ENCODE assay signal across 8 cellular contexts in the genomic region with DNA sequence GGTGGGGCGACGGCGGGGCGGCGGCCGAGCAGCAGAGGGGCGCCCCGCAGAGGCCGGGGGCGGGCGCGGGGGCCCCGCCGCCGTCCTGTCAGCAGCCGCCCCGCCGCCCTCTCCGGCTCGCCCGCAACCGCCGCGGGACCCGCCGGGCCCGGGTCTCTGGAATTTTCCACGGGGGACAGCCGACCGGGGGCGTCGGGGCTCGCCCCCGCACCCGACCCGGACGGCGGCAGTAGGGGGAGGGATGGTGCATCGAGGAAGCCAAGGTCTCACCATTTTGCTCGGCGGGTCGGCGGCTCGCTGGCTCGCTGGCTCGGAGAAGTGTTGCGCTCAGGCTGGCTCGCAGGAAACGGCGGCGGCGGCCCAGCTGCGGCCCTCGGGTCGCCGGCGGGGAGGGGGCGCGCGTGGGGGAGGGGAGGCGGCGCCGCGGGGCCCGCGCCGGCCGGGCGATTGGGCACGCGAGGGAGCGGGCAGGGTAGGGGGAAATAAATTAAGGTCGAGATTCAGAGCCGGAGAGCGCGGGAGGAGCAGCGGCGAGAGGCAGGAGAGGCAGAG. TPM values are rescaled to one million over a fixed set of nuclear protein-coding genes. Genes with fewer than 3 reads are reported as not detected.
DNase-seq lines count a peak whose midpoint lies in the region; ATAC-seq and TF ChIP-seq lines count a peak whose summit lies in the region.

No MANE protein-coding gene starts in this region.

- peaks cover 19% of the 10 kb centered on the region for H3K79me2 ChIP-seq in trophoblast cell (ENCODE audit: control insufficient read depth, insufficient read depth, low read length, poor library complexity)

- WGBS in trophoblast cell (ENCODE audit: extremely low coverage, insufficient coverage, insufficient read length) = no CpG with 5 or more reads among the region's 78 CpGs
- WGBS in urinary bladder = under 1% methylated on average over 76 of the region's 78 CpGs

- H2AK5ac ChIP-seq in trophoblast cell (ENCODE audit: low read length) = peak overlapping the region; percentile 87

- peaks cover 1 to 5% of the 10 kb centered on the region in 2 experiments for H3K4me1 ChIP-seq in trophoblast cell (ENCODE audit: control insufficient read depth in 1 of 2, insufficient read depth in 2 of 2, low read length in 2 of 2)
- peaks cover 3% of the 10 kb centered on the region for H3K4me1 ChIP-seq in urinary bladder (ENCODE audit: insufficient read depth)

- peak overlapping the region; percentile 90 for H3K27ac ChIP-seq in trophoblast cell (ENCODE audit: low read depth, low read length)
- peak overlapping the region; percentile 98 for H3K27ac ChIP-seq in urinary bladder (ENCODE audit: low read depth)

- H2BK120ac ChIP-seq in trophoblast cell (ENCODE audit: insufficient read depth, low read length, poor library complexity) = peak overlapping the region; percentile 92

- no peak overlapping the region for H2BK12ac ChIP-seq in trophoblast cell (ENCODE audit: low read length)

- DNase-seq in COR-L47 (lab: John Stamatoyannopoulos, UW) (peak; percentile 31), MG63 (peak; percentile 35), foreskin fibroblast (peak in 1 of 2 donors; percentile 44), trophoblast cell (peak in 1 of 2 donors; percentile 42), NCI-H226 (no peak)
- DNase-seq in activated T-helper 1 cell treated with anti-CD3 and anti-CD28 coated beads, Interleukin-2, amount 50 U/mL, for 16 hours (ENCODE audit: low read depth in 1 of 2, low spot score in 1 of 2) = peak; percentile 12 to 31

- no peak for TF ChIP-seq CTCF in foreskin fibroblast (IDR thresholded peaks at IDR 0.05; ENCODE audit: low read depth, low read length)

- peak overlapping the region; percentile 91 for H2AFZ ChIP-seq in trophoblast cell (ENCODE audit: insufficient read depth, low read length, poor library complexity)

- H4K8ac ChIP-seq in trophoblast cell (ENCODE audit: low read depth, low read length) = peak overlapping the region; percentile 92

- peak; percentile 10 for ATAC-seq in GM21528 (IDR thresholded peaks at IDR 0.05; ENCODE audit: low FRiP score, unreplicated experiment)

- H4K91ac ChIP-seq in trophoblast cell (ENCODE audit: low read depth, low read length) = peak overlapping the region; percentile 97

- H4K12ac ChIP-seq in trophoblast cell (ENCODE audit: low read depth, low read length) = peak overlapping the region; percentile 77

- peak overlapping the region; percentile 98 for H2BK5ac ChIP-seq in trophoblast cell (ENCODE audit: low read depth, low read length, poor library complexity)

- H3K14ac ChIP-seq in trophoblast cell (ENCODE audit: low read length) = peak overlapping the region; percentile 91

- peaks cover 25% of the 10 kb centered on the region for H3K36me3 ChIP-seq in MG63
- no peaks in the 10 kb centered on the region for H3K36me3 ChIP-seq in trophoblast cell (ENCODE audit: control insufficient read depth in 1 of 2, insufficient read depth in 2 of 2, low read length in 2 of 2)
- H3K36me3 ChIP-seq in urinary bladder (ENCODE audit: insufficient read depth) = peaks cover 2% of the 10 kb centered on the region

- peak overlapping the region; percentile 75 for H3K4me2 ChIP-seq in trophoblast cell (ENCODE audit: low read length)

- no peaks in the 10 kb centered on the region for H3K9me3 ChIP-seq in MG63
- peaks cover 2% of the 10 kb centered on the region for H3K9me3 ChIP-seq in trophoblast cell (ENCODE audit: insufficient read depth, low read depth, low read length)

- H3K9ac ChIP-seq in trophoblast cell (ENCODE audit: low read length) = peak overlapping the region; percentile 88

- peaks cover 15% of the 10 kb centered on the region for H3K79me1 ChIP-seq in trophoblast cell (ENCODE audit: low read length)

- H3K23ac ChIP-seq in trophoblast cell (ENCODE audit: low read length) = no peak overlapping the region

- H3K27me3 ChIP-seq in MG63 (no peaks in the 10 kb centered on the region), trophoblast cell (ENCODE audit: insufficient read depth, low read length) (no peaks in the 10 kb centered on the region)

- peak overlapping the region; percentile 89 for H3K4ac ChIP-seq in trophoblast cell (ENCODE audit: low read depth, low read length)

- H3K4me3 ChIP-seq in MG63 (peak overlapping the region; percentile 92), foreskin fibroblast (ENCODE audit: low read depth in 1 of 2, low read length in 2 of 2) (peak overlapping the region; percentile 96 to 99), trophoblast cell (ENCODE audit: low read depth, low read length) (peak overlapping the region; percentile 93), urinary bladder (ENCODE audit: low read depth, low read length) (peak overlapping the region; percentile 99)

- H3K18ac ChIP-seq in trophoblast cell (ENCODE audit: low read length) = peak overlapping the region; percentile 97

RNA-seq across cellular contexts. Expression of a gene that starts 0.4 kb away (rescaled TPM):
- total RNA-seq in MG63 (2014; rRNA removed; shearing (Covaris generic); ENCODE audit: low replicate concordance) = 34.3 and 47.5 TPM in 2 replicates
- 42.2 and 43.4 TPM in 2 replicates for polyA plus RNA-seq in trophoblast cell (2013)
- 75.2 TPM for total RNA-seq in urinary bladder
- polyA plus RNA-seq in urinary bladder = 31.3 TPM
